ENCODE assay signal across 18 cellular contexts in the genomic region with DNA sequence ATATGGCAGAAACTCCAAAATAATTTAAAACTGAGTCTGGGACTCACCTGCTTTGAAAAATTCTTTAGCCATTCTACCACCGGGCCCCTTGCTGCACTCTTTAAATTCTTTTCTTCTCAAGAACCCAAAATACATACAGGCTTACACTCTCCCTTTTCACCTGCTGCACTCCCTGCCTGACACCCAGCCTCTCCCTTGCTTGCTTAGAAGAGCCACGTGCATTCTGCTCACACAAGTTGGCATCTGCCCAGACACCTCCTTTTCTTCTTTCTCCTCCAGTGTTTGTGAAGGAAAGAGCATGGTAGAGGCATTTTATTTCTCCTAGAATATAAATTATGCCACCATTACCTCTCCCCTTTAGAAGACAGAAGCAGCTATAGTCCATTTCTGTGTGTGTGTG. TPM values are rescaled to one million over a fixed set of nuclear protein-coding genes. Genes with fewer than 3 reads are reported as not detected.
A peak's percentile ranks its signal among the peaks of the same experiment; 100 is the strongest.
DNase-seq lines count a peak whose midpoint lies in the region; ATAC-seq and TF ChIP-seq lines count a peak whose summit lies in the region.
"Had no signal": no experiment of that assay in that cellular context is flagged by ENCODE, and none has a peak within 500 bp of the region (broad histone marks: within the 10 kb centered on the region; RNA-seq: fewer than 3 reads in every experiment).

No MANE protein-coding gene starts in this region.

- no peaks in the 10 kb centered on the region for H3K27me3 ChIP-seq in neural progenitor cell
- H3K27me3 ChIP-seq: SJCRH30 had no signal

- H3K4me3 Mint-ChIP-seq in neural progenitor cell = no peak overlapping the region
- H3K4me3 Mint-ChIP-seq: CD4-positive, CD25-positive, alpha-beta regulatory T cell; T-helper 17 cell had no signal

- peaks cover 4% of the 10 kb centered on the region for H3K4me1 ChIP-seq in neural progenitor cell
- H3K4me1 ChIP-seq: HAP-1, SJCRH30 had no signal

- no peak overlapping the region for H3K4me3 ChIP-seq in neural progenitor cell
- H3K4me3 ChIP-seq: GM12878, HAP-1, SJCRH30 had no signal

- no peak overlapping the region for H3K4me2 ChIP-seq in neural progenitor cell

- TF ChIP-seq CTCF in neural progenitor cell (IDR thresholded peaks at IDR 0.05) = no peak

- H3K79me2 ChIP-seq in neural progenitor cell (ENCODE audit: low read depth) = no peaks in the 10 kb centered on the region

- no peak overlapping the region for H2AFZ ChIP-seq in neural progenitor cell (replicated peaks)

- no peak overlapping the region for H3K9ac ChIP-seq in neural progenitor cell

- no peaks in the 10 kb centered on the region for H3K36me3 ChIP-seq in neural progenitor cell
- H3K36me3 ChIP-seq: HAP-1, SJCRH30 had no signal

- H3K9me3 ChIP-seq in neural progenitor cell (ENCODE audit: low read depth) = no peaks in the 10 kb centered on the region
- H3K9me3 ChIP-seq: HAP-1, SJCRH30 had no signal

- H3K27ac Mint-ChIP-seq in neural progenitor cell = peak overlapping the region; percentile 58
- H3K27ac Mint-ChIP-seq: T-helper 17 cell had no signal

- peak; percentile 5 for DNase-seq in NCI-H2171 treated with DMSO at 0.1 percent for 48 hours (lab: John Stamatoyannopoulos, UW)
- no peak for DNase-seq in NCI-H2171 (lab: John Stamatoyannopoulos, UW)
- peak; percentile 55 for DNase-seq in NCI-H1105 treated with DMSO at 0.1 percent for 48 hours (lab: John Stamatoyannopoulos, UW)
- DNase-seq in NCI-H2196 treated with DMSO at 0.1 percent for 48 hours (lab: John Stamatoyannopoulos, UW; ENCODE audit: unreplicated experiment) = peak; percentile 30
- no peak for DNase-seq in neural progenitor cell (ENCODE audit: low spot score)
- DNase-seq: ACHN; CD4-positive, CD25-positive, alpha-beta regulatory T cell; GDM1; NCI-H1436 treated with DMSO at 0.1 percent for 48 hours; NCI-H2227 treated with DMSO at 0.1 percent for 48 hours; PC-3; SJCRH30; T-helper 17 cell had no signal

- peaks cover 1% of the 10 kb centered on the region for H3K9me3 Mint-ChIP-seq in neural progenitor cell

- H3K27ac ChIP-seq in neural progenitor cell = no peak overlapping the region
- H3K27ac ChIP-seq: HL-60, SJCRH30 had no signal

- H3K27me3 Mint-ChIP-seq in neural progenitor cell (ENCODE audit: insufficient read depth, low read depth) = peaks cover 4% of the 10 kb centered on the region

- no peaks in the 10 kb centered on the region for H4K20me1 ChIP-seq in neural progenitor cell (ENCODE audit: low read depth)

- H3F3A ChIP-seq in neural progenitor cell (ENCODE audit: low read depth) = no peaks in the 10 kb centered on the region

- ATAC-seq in HG03460 (IDR thresholded peaks at IDR 0.05; ENCODE audit: unreplicated experiment) (no peak), HG03196 (IDR thresholded peaks at IDR 0.05; ENCODE audit: unreplicated experiment) (no peak)
- ATAC-seq: GM12878, PC-3, T-helper 17 cell had no signal

- no peaks in the 10 kb centered on the region for H3K36me3 Mint-ChIP-seq in neural progenitor cell
- H3K36me3 Mint-ChIP-seq: CD4-positive, CD25-positive, alpha-beta regulatory T cell had no signal

- H3K4me1 Mint-ChIP-seq in neural progenitor cell = peaks cover 5% of the 10 kb centered on the region
- H3K4me1 Mint-ChIP-seq: CD4-positive, CD25-positive, alpha-beta regulatory T cell had no signal

RNA-seq across cellular contexts. Expression of gene AOPEP, which starts 39.0 kb away (rescaled TPM):
- 16.6 and 18.3 TPM in 2 replicates for total RNA-seq in neural progenitor cell (ENCODE audit: low replicate concordance)

RNA-seq across cellular contexts. Expression of gene FBP1, which starts 48.1 kb away (rescaled TPM):
- 0.31 TPM in 1 of 2 replicates, not detected in the other for total RNA-seq in neural progenitor cell (ENCODE audit: low replicate concordance)
- total RNA-seq: SJCRH30 had no signal

Comparison
In these comparisons a context has a peak if more than half of its experiments do, and no peak if none do; other contexts are left out.
1. DNase-seq: peak in NCI-H2171 treated with DMSO at 0.1 percent for 48 hours (single experiment), NCI-H1105 treated with DMSO at 0.1 percent for 48 hours (single experiment) and NCI-H2196 treated with DMSO at 0.1 percent for 48 hours (single experiment); none in NCI-H2171 (single experiment) and neural progenitor cell (single experiment).